In the genomic region with DNA sequence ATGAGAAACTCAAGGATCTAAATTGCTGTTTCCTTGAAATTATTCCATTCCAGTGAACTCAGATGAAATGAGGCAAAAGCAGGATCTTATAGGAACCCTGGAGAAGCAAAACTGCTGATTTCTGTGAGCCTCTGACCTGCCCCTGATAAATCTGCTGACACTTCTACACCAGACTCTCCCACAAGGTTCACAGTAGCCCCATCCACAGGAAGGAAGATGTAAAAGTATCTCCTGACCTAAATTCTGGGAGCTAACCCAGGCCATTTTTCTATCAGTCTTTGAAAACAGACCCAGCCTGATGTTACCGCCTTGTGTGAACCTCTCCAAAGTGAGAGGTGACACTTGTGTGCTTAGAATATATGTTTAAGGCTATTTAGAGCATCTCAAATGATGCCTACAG, we compare ENCODE assay signal across 22 cellular contexts.
"Had no signal": no experiment of that assay in that cellular context is flagged by ENCODE, and none has a peak within 500 bp of the region (broad histone marks: within the 10 kb centered on the region; RNA-seq: fewer than 3 reads in every experiment).

No MANE protein-coding gene starts in this region.

- H3K4me1 ChIP-seq: colonic mucosa, esophagus muscularis mucosa, foreskin keratinocyte, gastroesophageal sphincter, heart left ventricle, left lung, lower lobe of right lung had no signal

- H3K36me3 ChIP-seq: colonic mucosa, esophagus muscularis mucosa, gastroesophageal sphincter, heart left ventricle, left lung, lower lobe of right lung had no signal

- H3K79me2 ChIP-seq: hepatocyte had no signal

- DNase-seq: colonic mucosa; cortex of kidney; dermis blood vessel endothelial cell; dorsolateral prefrontal cortex; effector CD4-positive, alpha-beta T cell; effector memory CD4-positive, alpha-beta T cell; foreskin keratinocyte; heart left ventricle; hypothalamus; immature natural killer cell; islet precursor cell; kidney; kidney glomerular epithelial cell; left colon; left lung; left ventricle myocardium superior; lower lobe of right lung; mesenchymal stem cell; midbrain had no signal

- H3K27me3 ChIP-seq: colonic mucosa, esophagus muscularis mucosa, foreskin keratinocyte, heart left ventricle, hepatocyte, left lung had no signal

- H3K27ac ChIP-seq: colonic mucosa, dorsolateral prefrontal cortex, esophagus muscularis mucosa, foreskin keratinocyte, gastroesophageal sphincter, heart left ventricle, hepatocyte, left lung, lower lobe of right lung had no signal

- H3K4me2 ChIP-seq: hepatocyte had no signal

- H3K4me3 ChIP-seq: colonic mucosa, dorsolateral prefrontal cortex, esophagus muscularis mucosa, gastroesophageal sphincter, heart left ventricle, hepatocyte, left lung, lower lobe of right lung had no signal
